ENCODE assay signal across 15 cellular contexts in genomic region chr2:11330457-11331142, GRCh38. TPM values are rescaled to one million over a fixed set of nuclear protein-coding genes. Genes with fewer than 3 reads are reported as not detected.
A peak's percentile ranks its signal among the peaks of the same experiment; 100 is the strongest.
DNase-seq lines count a peak whose midpoint lies in the region; ATAC-seq and TF ChIP-seq lines count a peak whose summit lies in the region.
"Had no signal": no experiment of that assay in that cellular context is flagged by ENCODE, and none has a peak within 500 bp of the region (broad histone marks: within the 10 kb centered on the region; RNA-seq: fewer than 3 reads in every experiment).

No MANE protein-coding gene starts in this region.

- H3K79me2 ChIP-seq in PC-3 (ENCODE audit: low read length) (peaks cover 91% of the 10 kb centered on the region), fibroblast of lung (ENCODE audit: control insufficient read depth, insufficient read depth, low read length) (peaks cover 78% of the 10 kb centered on the region), smooth muscle cell (ENCODE audit: low read depth) (peaks cover 97% of the 10 kb centered on the region)

- H3K4me1 ChIP-seq in PC-3 (ENCODE audit: insufficient read depth, low read length) (peaks cover 22% of the 10 kb centered on the region), fibroblast of lung (ENCODE audit: control insufficient read depth, extremely low read depth, insufficient read depth, low read length) (peaks cover 3% of the 10 kb centered on the region), smooth muscle cell (ENCODE audit: low read depth) (peaks cover 12% of the 10 kb centered on the region), thyroid gland (peaks cover 0 to 10% of the 10 kb centered on the region in 2 donors)

- DNase-seq in HEK293T (ENCODE audit: extremely low spot score) (no peak), PC-3 (no peak), fibroblast of lung (ENCODE audit: low read depth in 2 of 2) (no peak), smooth muscle cell (lab: John Stamatoyannopoulos, UW; ENCODE audit: unreplicated experiment) (no peak), thyroid gland (no peak)
- DNase-seq in naive thymus-derived CD8-positive, alpha-beta T cell = no peak
- DNase-seq: activated CD4-positive, alpha-beta T cell treated with anti-CD3 and anti-CD28 coated beads for 48 hours; activated T-cell treated with anti-CD3 and anti-CD28 coated beads, Interleukin-2, amount 50 U/mL, for 48 hours; CD4-positive, CD25-positive, alpha-beta regulatory T cell; DND-41; esophagus squamous epithelium; spleen had no signal

- peak overlapping the region; percentile 32; the same call in 1 of the 2 replicates for H3K4me2 ChIP-seq in PC-3 (ENCODE audit: low read length)
- peak overlapping the region; percentile 72 for H3K4me2 ChIP-seq in fibroblast of lung (ENCODE audit: extremely low read depth, insufficient read depth, low read length)
- peak overlapping the region; percentile 2 for H3K4me2 ChIP-seq in smooth muscle cell

- H3K4me3 ChIP-seq in PC-3 (ENCODE audit: low read length) (no peak overlapping the region), fibroblast of lung (replicated peaks in 1 of 4; ENCODE audit: control extremely low read depth in 1 of 4, insufficient read depth in 1 of 4, low read depth in 3 of 4, low read length in 4 of 4) (peak overlapping the region in 2 of 4 experiments; percentile 21), smooth muscle cell (no peak overlapping the region), thyroid gland (replicated peaks in 1 of 3) (no peak overlapping the region)
- H3K4me3 ChIP-seq: esophagus squamous epithelium, spleen had no signal

- H3K27ac ChIP-seq in PC-3 (ENCODE audit: low read length) (no peak overlapping the region), fibroblast of lung (ENCODE audit: insufficient read depth, low read length) (peak overlapping the region; percentile 57), smooth muscle cell (ENCODE audit: low read depth) (peak overlapping the region; percentile 20), thyroid gland (no peak overlapping the region)
- H3K27ac ChIP-seq: neutrophil had no signal

- CTCF ChIA-PET in HEK293T (lab: Yijun Ruan, JAX) = interaction anchor here (0.6 to 0.9 kb wide), 2 partner anchors 10 to 61 kb away, joined by 4 to 5 read pairs; no protein-coding TSS in a partner anchor
- CTCF ChIA-PET in PC-3 (lab: Charles Lee) = no interaction called here

- H4K20me1 ChIP-seq in PC-3 (ENCODE audit: low read length) (peaks cover 75% of the 10 kb centered on the region), fibroblast of lung (ENCODE audit: control insufficient read depth, extremely low read depth, insufficient read depth, low read length) (no peaks in the 10 kb centered on the region), smooth muscle cell (ENCODE audit: low read depth) (peaks cover 95% of the 10 kb centered on the region)

- H3K9me3 ChIP-seq in PC-3 (ENCODE audit: low read length) (no peaks in the 10 kb centered on the region), fibroblast of lung (ENCODE audit: control insufficient read depth, insufficient read depth, low read depth, low read length) (no peaks in the 10 kb centered on the region), smooth muscle cell (replicated peaks; ENCODE audit: low read depth) (no peaks in the 10 kb centered on the region), thyroid gland (no peaks in the 10 kb centered on the region)
- H3K9me3 ChIP-seq: esophagus squamous epithelium, neutrophil had no signal

- H3F3A ChIP-seq in PC-3 (ENCODE audit: low read length, unreplicated experiment) = peaks cover 5% of the 10 kb centered on the region
- H3F3A ChIP-seq in smooth muscle cell (ENCODE audit: low read depth) = no peaks in the 10 kb centered on the region

- no peaks in the 10 kb centered on the region for H3K27me3 Mint-ChIP-seq in naive thymus-derived CD8-positive, alpha-beta T cell
- H3K27me3 Mint-ChIP-seq: CD4-positive, CD25-positive, alpha-beta regulatory T cell; stimulated activated naive CD8-positive, alpha-beta T cell treated with anti-CD3 and anti-CD28 coated beads, Interleukin-15, Interleukin-2, amounts not matched to agents 100 ng/mL and 50 ng/mL, for 24 hours had no signal

- 77% methylated on average over 4 of the region's 4 CpGs for WGBS in smooth muscle cell (ENCODE audit: low lambda C conversion rate)
- WGBS in thyroid gland, 2 donors = 61 to 64% methylated on average over 4 of the region's 4 CpGs

- H2AFZ ChIP-seq in PC-3 (ENCODE audit: low read length) = no peak overlapping the region
- H2AFZ ChIP-seq in fibroblast of lung (ENCODE audit: low read length) = no peak overlapping the region
- no peak overlapping the region for H2AFZ ChIP-seq in smooth muscle cell (ENCODE audit: low read depth)

- intact Hi-C loops in PC-3 (cut with micrococcal nuclease) (loop anchor here (5.0 kb wide), 1 partner anchor 33 kb away; no protein-coding TSS in a partner anchor), thyroid gland (cut with DNase I) (no loop called here)

- H3K36me3 Mint-ChIP-seq in naive thymus-derived CD8-positive, alpha-beta T cell = peaks cover 0 to 8% (median 0%) of the 10 kb centered on the region in 3 donors
- H3K36me3 Mint-ChIP-seq: CD4-positive, CD25-positive, alpha-beta regulatory T cell had no signal

- POLR2A ChIA-PET in HEK293T (lab: Yijun Ruan, JAX) = no interaction called here
- POLR2A ChIA-PET in PC-3 (lab: Charles Lee; ENCODE audit: unreplicated experiment) = no interaction called here
- POLR2A ChIA-PET in naive thymus-derived CD8-positive, alpha-beta T cell (lab: Charles Lee) = no interaction called here

- H3K36me3 ChIP-seq in PC-3 (ENCODE audit: low read depth, low read length) (no peaks in the 10 kb centered on the region), fibroblast of lung (ENCODE audit: control insufficient read depth, insufficient read depth, low read length) (no peaks in the 10 kb centered on the region), smooth muscle cell (ENCODE audit: low read depth) (no peaks in the 10 kb centered on the region), thyroid gland (no peaks in the 10 kb centered on the region)
- H3K36me3 ChIP-seq: esophagus squamous epithelium, neutrophil, spleen had no signal

- H3K9ac ChIP-seq in PC-3 (ENCODE audit: low read length) (no peak overlapping the region), fibroblast of lung (ENCODE audit: insufficient read depth, low read length) (no peak overlapping the region), smooth muscle cell (ENCODE audit: low read depth) (no peak overlapping the region)

- peaks cover 6 to 25% (median 12%) of the 10 kb centered on the region in 4 donors for H3K4me1 Mint-ChIP-seq in naive thymus-derived CD8-positive, alpha-beta T cell

- no peak for TF ChIP-seq POLR2A in thyroid gland (IDR thresholded peaks at IDR 0.05)

- peak overlapping the region in 1 of 10 donors; percentile 83 for H3K27ac Mint-ChIP-seq in naive thymus-derived CD8-positive, alpha-beta T cell
- H3K27ac Mint-ChIP-seq: CD4-positive, CD25-positive, alpha-beta regulatory T cell; stimulated activated naive CD8-positive, alpha-beta T cell treated with anti-CD3 and anti-CD28 coated beads, Interleukin-15, Interleukin-2, amounts not matched to agents 100 ng/mL and 50 ng/mL, for 24 hours had no signal

- BruUV-seq in PC-3 (replicated peaks; lab: Mats Ljungman, UMichigan) = no TSS peak

- H3K9me3 Mint-ChIP-seq in naive thymus-derived CD8-positive, alpha-beta T cell = peaks cover 0 to 8% (median 0%) of the 10 kb centered on the region in 9 donors

- peak overlapping the region in 2 of 10 donors; percentile 15 to 24 for H3K4me3 Mint-ChIP-seq in naive thymus-derived CD8-positive, alpha-beta T cell
- H3K4me3 Mint-ChIP-seq: CD4-positive, CD25-positive, alpha-beta regulatory T cell; stimulated activated naive CD8-positive, alpha-beta T cell treated with anti-CD3 and anti-CD28 coated beads, Interleukin-15, Interleukin-2, amounts not matched to agents 100 ng/mL and 50 ng/mL, for 24 hours had no signal

- H3K9me2 ChIP-seq in PC-3 (replicated peaks; ENCODE audit: low read length) = no peaks in the 10 kb centered on the region

- H3K27me3 ChIP-seq in PC-3 (ENCODE audit: low read length) = no peaks in the 10 kb centered on the region
- no peaks in the 10 kb centered on the region for H3K27me3 ChIP-seq in fibroblast of lung (ENCODE audit: control insufficient read depth, insufficient read depth, low read length)
- H3K27me3 ChIP-seq in smooth muscle cell (ENCODE audit: low read depth) = no peaks in the 10 kb centered on the region
- H3K27me3 ChIP-seq in thyroid gland = no peaks in the 10 kb centered on the region
- H3K27me3 ChIP-seq: esophagus squamous epithelium, neutrophil, spleen had no signal

- no peak for TF ChIP-seq CTCF in PC-3 (conservative IDR thresholded peaks at IDR 0.05; ENCODE audit: low read depth, low read length)
- TF ChIP-seq CTCF in fibroblast of lung (conservative IDR thresholded peaks at IDR 0.05 in 1 of 2, IDR thresholded peaks at IDR 0.05 in 1 of 2; ENCODE audit: low read depth in 1 of 2, low read length in 2 of 2) = no peak
- TF ChIP-seq CTCF in smooth muscle cell (IDR thresholded peaks at IDR 0.05; ENCODE audit: borderline replicate concordance, insufficient read depth, poor library complexity, severe bottlenecking) = no peak
- no peak for TF ChIP-seq CTCF in thyroid gland (IDR thresholded peaks at IDR 0.05)

- no peak for ATAC-seq in PC-3
- no peak for ATAC-seq in naive thymus-derived CD8-positive, alpha-beta T cell
- no peak for ATAC-seq in GM21367 (IDR thresholded peaks at IDR 0.05; ENCODE audit: unreplicated experiment)

TF ChIP-seq in HEK293T, 16 proteins besides CTCF, POLR2A, EP300 and RAD21:
- TF ChIP-seq CTBP1 (IDR thresholded peaks at IDR 0.05; ENCODE audit: borderline replicate concordance) = no peak
- TF ChIP-seq, protein P1, sequence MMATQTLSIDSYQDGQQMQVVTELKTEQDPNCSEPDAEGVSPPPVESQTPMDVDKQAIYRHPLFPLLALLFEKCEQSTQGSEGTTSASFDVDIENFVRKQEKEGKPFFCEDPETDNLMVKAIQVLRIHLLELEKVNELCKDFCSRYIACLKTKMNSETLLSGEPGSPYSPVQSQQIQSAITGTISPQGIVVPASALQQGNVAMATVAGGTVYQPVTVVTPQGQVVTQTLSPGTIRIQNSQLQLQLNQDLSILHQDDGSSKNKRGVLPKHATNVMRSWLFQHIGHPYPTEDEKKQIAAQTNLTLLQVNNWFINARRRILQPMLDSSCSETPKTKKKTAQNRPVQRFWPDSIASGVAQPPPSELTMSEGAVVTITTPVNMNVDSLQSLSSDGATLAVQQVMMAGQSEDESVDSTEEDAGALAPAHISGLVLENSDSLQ (IDR thresholded peaks at IDR 0.05) = 0 out of 2 replicates have a peak, but pooled peaks have one; percentile 0

RNA-seq across cellular contexts. Expression of gene ROCK2, which starts 13.8 kb away (rescaled TPM):
- 35.3 and 40.7 TPM in 2 replicates for total RNA-seq in PC-3 (2014; rRNA removed)
- total RNA-seq in fibroblast of lung = 39.5 and 58.1 TPM in 2 replicates
- 21.6 and 32.0 TPM in 2 replicates for polyA plus RNA-seq in fibroblast of lung
- polyA plus RNA-seq in fibroblast of lung (2012) = 23.9 and 41.9 TPM in 2 replicates
- 4.0 and 4.7 TPM in 2 replicates for polyA minus RNA-seq in fibroblast of lung (ENCODE audit: low replicate concordance)
- 45.5 and 56.2 TPM in 2 replicates for total RNA-seq in smooth muscle cell
- polyA plus RNA-seq in smooth muscle cell = 27.2 and 42.4 TPM in 2 replicates
- total RNA-seq in thyroid gland = 10 to 100 TPM; 37.3 to 47.5 (median 42.1) TPM
- total RNA-seq in naive thymus-derived CD8-positive, alpha-beta T cell = 10 to 100 TPM; 19.3 to 23.9 TPM
- polyA plus RNA-seq in naive thymus-derived CD8-positive, alpha-beta T cell = 1 to 10 TPM; 6.1 to 7.6 (median 7.1) TPM

Comparison
In these comparisons a context has a peak if more than half of its experiments do, and no peak if none do; other contexts are left out.
1. H3K27ac ChIP-seq: peak in fibroblast of lung (single experiment) and smooth muscle cell (single experiment); none in PC-3 (single experiment) and thyroid gland (0 of 3).
2. H3K4me2 ChIP-seq: peak in every context shown above with its lines; median percentile 72 in fibroblast of lung; 32 in PC-3; 2 in smooth muscle cell.